17 cellular contexts compared by ENCODE assay signal in the genomic region with DNA sequence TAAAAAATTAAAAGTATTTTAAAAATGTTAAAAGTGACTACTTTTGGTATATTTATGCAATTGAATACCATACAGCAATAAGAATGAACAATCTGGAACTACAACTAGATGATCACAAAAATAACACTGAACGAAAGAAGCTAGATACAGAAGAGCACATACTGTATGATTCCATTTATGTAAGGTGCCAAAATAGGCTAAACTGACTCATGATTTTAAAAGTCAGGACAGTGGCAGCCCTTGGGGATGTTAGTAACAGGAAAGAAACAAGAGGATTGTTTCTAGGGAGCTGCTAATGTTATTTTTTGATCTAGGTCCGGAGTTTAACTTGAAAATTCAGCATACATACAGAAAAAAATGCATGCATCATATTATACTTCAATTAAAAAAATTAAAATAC. TPM values are rescaled to one million over a fixed set of nuclear protein-coding genes. Genes with fewer than 3 reads are reported as not detected.
DNase-seq lines count a peak whose midpoint lies in the region; ATAC-seq, FAIRE-seq and TF ChIP-seq lines count a peak whose summit lies in the region.
"Had no signal": no experiment of that assay in that cellular context is flagged by ENCODE, and none has a peak within 500 bp of the region (broad histone marks: within the 10 kb centered on the region; RNA-seq: fewer than 3 reads in every experiment).

No MANE protein-coding gene starts in this region.

- H3K4me3 ChIP-seq in choroid plexus epithelial cell (ENCODE audit: low read depth, low read length) (no peak overlapping the region), suprapubic skin (no peak overlapping the region)

- no peaks in the 10 kb centered on the region for H3K9me3 ChIP-seq in suprapubic skin

- no peak for TF ChIP-seq CTCF in choroid plexus epithelial cell (conservative IDR thresholded peaks at IDR 0.05; ENCODE audit: low read depth, low read length)
- TF ChIP-seq CTCF in suprapubic skin (IDR thresholded peaks at IDR 0.05): no peak

- DNase-seq in H54 (ENCODE audit: insufficient read length, low spot score): no peak
- DNase-seq in choroid plexus epithelial cell (ENCODE audit: low read depth): peak; percentile 50
- DNase-seq in left cardiac atrium: no peak
- DNase-seq in sciatic nerve (ENCODE audit: low spot score): no peak
- no peak for DNase-seq in GM12891 (ENCODE audit: insufficient read length, low spot score)
- DNase-seq in caudate nucleus (lab: John Stamatoyannopoulos, UW): no peak
- no peak for DNase-seq in suprapubic skin (ENCODE audit: low spot score in 2 of 2)
- no peak for DNase-seq in putamen (ENCODE audit: low spot score)
- DNase-seq: activated CD4-positive, alpha-beta T cell treated with anti-CD3 and anti-CD28 coated beads for 48 hours; activated CD8-positive, alpha-beta memory T cell treated with anti-CD3 and anti-CD28 coated beads, Interleukin-2, amount 50 U/mL, for 48 hours; activated naive CD4-positive, alpha-beta T cell treated with Interleukin-2 at 50 U/mL for 16 hours; glutamatergic neuron; KG1; kidney glomerular epithelial cell; NK-92 treated with Interleukin-12 subunit alpha and Interleukin-12 subunit beta, amount 100 ng/mL, for 24 hours; posterior cingulate gyrus; stimulated activated CD4-positive, alpha-beta T cell treated with anti-CD3 and anti-CD28 coated beads, Interleukin-15, amount 100 ng/mL, for 24 hours had no signal

- H3K27ac ChIP-seq in caudate nucleus (ENCODE audit: low read depth, low read length): no peak overlapping the region
- H3K27ac ChIP-seq in suprapubic skin: no peak overlapping the region

- H3K4me1 ChIP-seq in suprapubic skin: peaks cover 15% of the 10 kb centered on the region

- intact Hi-C loops in left cardiac atrium (cut with DNase I) (no loop called here), sciatic nerve (cut with DNase I) (no loop called here)

- FAIRE-seq in H54 (lab: Jason Lieb, UNC): peak; percentile 50
- no peak for FAIRE-seq in GM12891 (lab: Jason Lieb, UNC)

- no peaks in the 10 kb centered on the region for H3K36me3 ChIP-seq in suprapubic skin

- no peak for TF ChIP-seq EP300 in suprapubic skin (IDR thresholded peaks at IDR 0.05)

- TF ChIP-seq POLR2A in H54 (IDR thresholded peaks at IDR 0.05; ENCODE audit: low read depth, low read length) (no peak), GM12891 (IDR thresholded peaks at IDR 0.05; ENCODE audit: low read depth, low read length) (no peak), suprapubic skin (IDR thresholded peaks at IDR 0.05) (no peak)

- WGBS in suprapubic skin: 42% methylated on average over 2 of the region's 2 CpGs

- H3K27me3 ChIP-seq in suprapubic skin: no peaks in the 10 kb centered on the region

- ATAC-seq in left cardiac atrium (peak; percentile 67 to 89), sciatic nerve (peak; percentile 58)

TF ChIP-seq in GM12891, 5 proteins besides CTCF, POLR2A, EP300 and RAD21:
- TF ChIP-seq TAF1 (IDR thresholded peaks at IDR 0.05; ENCODE audit: low read depth, low read length) (no peak), PAX5 (IDR thresholded peaks at IDR 0.05; ENCODE audit: insufficient read depth, low read length, severe bottlenecking) (no peak), POLR2AphosphoS5 (IDR thresholded peaks at IDR 0.05; ENCODE audit: low read depth, low read length) (no peak), POU2F2 (IDR thresholded peaks at IDR 0.05; ENCODE audit: low read depth, low read length) (no peak), SPI1 (IDR thresholded peaks at IDR 0.05; ENCODE audit: low read depth, low read length) (no peak)
TF ChIP-seq in GM12891: peak in this region for 0.

RNA-seq across cellular contexts. Expression of gene KIF13A, which starts 42.3 kb away (rescaled TPM):
- total RNA-seq in left cardiac atrium: 10 to 100 TPM; 60.5 to 64.7 TPM
- total RNA-seq in sciatic nerve: 72.8 TPM
- polyA plus RNA-seq in GM12891 (2012; ENCODE audit: low read depth, missing spikeins): 0.69 TPM
- 10 to 100 TPM; 73.0 to 91.9 (median 78.9) TPM for total RNA-seq in suprapubic skin
